8 cellular contexts compared by ENCODE assay signal in genomic region chr3:52280046-52280445, GRCh38. TPM values are rescaled to one million over a fixed set of nuclear protein-coding genes. Genes with fewer than 3 reads are reported as not detected.
DNase-seq lines count a peak whose midpoint lies in the region; ATAC-seq, FAIRE-seq and TF ChIP-seq lines count a peak whose summit lies in the region.

No MANE protein-coding gene starts in this region.

- H3K36me3 ChIP-seq in left ventricle myocardium inferior (peaks cover 2% of the 10 kb centered on the region), astrocyte (ENCODE audit: insufficient read depth, low read length) (no peaks in the 10 kb centered on the region), vagina (no peaks in the 10 kb centered on the region)

- H3K4me3 Mint-ChIP-seq in astrocyte (ENCODE audit: unreplicated experiment), result peak overlapping the region; percentile 93

- intact Hi-C loops in left ventricle myocardium inferior (cut with micrococcal nuclease) (no loop called here), left ventricle myocardium superior (cut with micrococcal nuclease) (no loop called here), vagina (cut with DNase I) (no loop called here)

- H3K9me3 Mint-ChIP-seq in astrocyte (ENCODE audit: unreplicated experiment), result no peaks in the 10 kb centered on the region

- peak overlapping the region; percentile 0 for H2AFZ ChIP-seq in astrocyte (ENCODE audit: low read depth, low read length)

- peaks cover 31% of the 10 kb centered on the region for H3K79me2 ChIP-seq in astrocyte (ENCODE audit: insufficient read depth, low read length)

- peaks cover 25% of the 10 kb centered on the region for H3K4me1 Mint-ChIP-seq in astrocyte (ENCODE audit: low read depth, unreplicated experiment)

- peak overlapping the region; percentile 21 for H3K9ac ChIP-seq in astrocyte (ENCODE audit: low read length)

- H3K4me2 ChIP-seq in astrocyte (ENCODE audit: low read length), result peak overlapping the region; percentile 99

- H3K27ac Mint-ChIP-seq in astrocyte (ENCODE audit: unreplicated experiment), result no peak overlapping the region

- H3K9me3 ChIP-seq in left ventricle myocardium inferior (replicated peaks) (no peaks in the 10 kb centered on the region), astrocyte (ENCODE audit: insufficient read depth, low read depth, low read length) (no peaks in the 10 kb centered on the region), vagina (no peaks in the 10 kb centered on the region)

- ATAC-seq in left ventricle myocardium superior, result no peak
- no peak for ATAC-seq in HG02588 (IDR thresholded peaks at IDR 0.05; ENCODE audit: unreplicated experiment)

- DNase-seq in left ventricle myocardium inferior, result no peak
- DNase-seq in left ventricle myocardium superior, result no peak
- peak; percentile 52 for DNase-seq in astrocyte (ENCODE audit: low read depth)
- peak; percentile 67 to 83 for DNase-seq in lung microvascular endothelial cell (ENCODE audit: low read depth in 2 of 2)
- DNase-seq in vagina (ENCODE audit: extremely low spot score in 2 of 2), result no peak
- DNase-seq in GM10248 (ENCODE audit: extremely low spot score), result no peak
- no peak for DNase-seq in activated CD4-positive, CD25-positive, alpha-beta regulatory T cell (lab: John Stamatoyannopoulos, UW)

- POLR2A ChIA-PET in GM10248 (lab: Yijun Ruan, JAX), result interaction anchor here (1.1 kb wide), 1 partner anchor 41 kb away, joined by 3 read pairs; the partner anchor contains the start of gene TWF2

- no peak for TF ChIP-seq CTCF in left ventricle myocardium inferior (IDR thresholded peaks at IDR 0.05; ENCODE audit: borderline replicate concordance)
- no peak for TF ChIP-seq CTCF in astrocyte (IDR thresholded peaks at IDR 0.05; ENCODE audit: insufficient read depth, low read depth, low read length)
- no peak for TF ChIP-seq CTCF in vagina (IDR thresholded peaks at IDR 0.05)
- TF ChIP-seq CTCF in GM10248 (IDR thresholded peaks at IDR 0.05; ENCODE audit: control extremely low read depth, extremely low read depth, low read depth, missing control alignments), result no peak

- H3K27ac ChIP-seq in left ventricle myocardium inferior (replicated peaks), result peak overlapping the region; percentile 98
- H3K27ac ChIP-seq in astrocyte (ENCODE audit: low read depth, low read length), result no peak overlapping the region
- H3K27ac ChIP-seq in vagina, result peak overlapping the region; percentile 96

- H3K4me3 ChIP-seq in left ventricle myocardium inferior, result peak overlapping the region; percentile 95
- no peak overlapping the region for H3K4me3 ChIP-seq in astrocyte (ENCODE audit: insufficient read depth, low read depth, low read length)
- no peak overlapping the region for H3K4me3 ChIP-seq in vagina

- no peak for TF ChIP-seq POLR2A in vagina (IDR thresholded peaks at IDR 0.05)

- H3K27me3 ChIP-seq in left ventricle myocardium inferior (ENCODE audit: low read depth) (no peaks in the 10 kb centered on the region), astrocyte (ENCODE audit: insufficient read depth, low read length) (no peaks in the 10 kb centered on the region), vagina (no peaks in the 10 kb centered on the region)

- CTCF ChIA-PET in GM10248 (lab: Yijun Ruan, JAX), result interaction anchor here (0.9 to 5.9 kb wide), 12 partner anchors 19 to 278 kb away, joined by 3 to 44 read pairs (median 6); partner anchors contain the start of gene TWF2

- H4K20me1 ChIP-seq in astrocyte (ENCODE audit: insufficient read depth, low read length), result peaks cover 31% of the 10 kb centered on the region

- no peak for FAIRE-seq in astrocyte (lab: Jason Lieb, UNC)

- H3K4me1 ChIP-seq in left ventricle myocardium inferior (peaks cover 58% of the 10 kb centered on the region), astrocyte (ENCODE audit: insufficient read depth, low read length) (peaks cover 25% of the 10 kb centered on the region), vagina (peaks cover 35% of the 10 kb centered on the region)

- peaks cover 4% of the 10 kb centered on the region for H3K36me3 Mint-ChIP-seq in astrocyte (ENCODE audit: low read depth, unreplicated experiment)

- no peaks in the 10 kb centered on the region for H3K27me3 Mint-ChIP-seq in astrocyte (ENCODE audit: low read depth, unreplicated experiment)

RNA-seq across cellular contexts. Expression of gene WDR82, which starts 1.6 kb away (rescaled TPM):
- total RNA-seq in left ventricle myocardium inferior (61.6 TPM), left ventricle myocardium superior (67.5 TPM), astrocyte (57.4 and 59.7 TPM in 2 replicates), lung microvascular endothelial cell (70.0 and 78.8 TPM in 2 replicates), vagina (44.4 TPM)

RNA-seq across cellular contexts. Expression of gene GLYCTK, which starts 7.6 kb away (rescaled TPM):
- total RNA-seq in left ventricle myocardium inferior (4.0 TPM), left ventricle myocardium superior (4.0 TPM), astrocyte (4.8 and 5.2 TPM in 2 replicates), lung microvascular endothelial cell (18.1 and 21.1 TPM in 2 replicates), vagina (10.3 TPM)

RNA-seq across cellular contexts. Expression of gene PPM1M, which starts 34.5 kb away (rescaled TPM):
- total RNA-seq in left ventricle myocardium inferior, result 9.2 TPM
- total RNA-seq in left ventricle myocardium superior, result 9.0 TPM
- total RNA-seq in astrocyte, result 8.9 and 9.1 TPM in 2 replicates
- 10.9 and 14.3 TPM in 2 replicates for total RNA-seq in lung microvascular endothelial cell
- total RNA-seq in vagina, result 25.0 TPM

RNA-seq across cellular contexts. Expression of gene DNAH1, which starts 36.1 kb away (rescaled TPM):
- total RNA-seq in left ventricle myocardium inferior (2.2 TPM), left ventricle myocardium superior (2.3 TPM), astrocyte (2.2 and 2.3 TPM in 2 replicates), lung microvascular endothelial cell (1.1 and 2.6 TPM in 2 replicates), vagina (12.3 TPM)

RNA-seq across cellular contexts. Expression of gene TWF2, which starts 41.1 kb away (rescaled TPM):
- 115 TPM for total RNA-seq in left ventricle myocardium inferior
- 103 TPM for total RNA-seq in left ventricle myocardium superior
- total RNA-seq in astrocyte, result 103 and 105 TPM in 2 replicates
- total RNA-seq in lung microvascular endothelial cell, result 74.6 and 102 TPM in 2 replicates
- 93.8 TPM for total RNA-seq in vagina

Comparison
In these comparisons a context has a peak if more than half of its experiments do, and no peak if none do; other contexts are left out.
1. DNase-seq: peak in astrocyte (single experiment) and lung microvascular endothelial cell (2 of 2); none in left ventricle myocardium inferior (single experiment), left ventricle myocardium superior (single experiment), vagina (0 of 2), GM10248 (single experiment) and activated CD4-positive, CD25-positive, alpha-beta regulatory T cell (0 of 4).